16 cellular contexts compared by ENCODE assay signal in genomic region chr3:25178627-25179026, GRCh38.
DNase-seq lines count a peak whose midpoint lies in the region; ATAC-seq and TF ChIP-seq lines count a peak whose summit lies in the region.
"Had no signal": no experiment of that assay in that cellular context is flagged by ENCODE, and none has a peak within 500 bp of the region (broad histone marks: within the 10 kb centered on the region; RNA-seq: fewer than 3 reads in every experiment).

No MANE protein-coding gene starts in this region.

- peak; percentile 45 to 95 (median 79) for ATAC-seq in heart left ventricle
- ATAC-seq: A549, GM12878, HepG2 had no signal

- H3K9me3 ChIP-seq in heart left ventricle (no peaks in the 10 kb centered on the region), hepatocyte (ENCODE audit: low read depth) (no peaks in the 10 kb centered on the region)
- H3K9me3 ChIP-seq: A549, Caco-2 had no signal

- no peaks in the 10 kb centered on the region for H3K27me3 ChIP-seq in heart left ventricle
- no peaks in the 10 kb centered on the region for H3K27me3 ChIP-seq in hepatocyte

- H3K4me1 ChIP-seq in heart left ventricle = peaks cover 0 to 5% (median 0%) of the 10 kb centered on the region in 12 donors
- no peaks in the 10 kb centered on the region for H3K4me1 ChIP-seq in hepatocyte (ENCODE audit: insufficient read depth)
- H3K4me1 ChIP-seq: A549, Caco-2 had no signal

- WGBS in heart left ventricle, 4 donors = 34 to 41% (median 40%) methylated on average over 4 of the region's 4 CpGs
- 69% methylated on average over 4 of the region's 4 CpGs for WGBS in hepatocyte (ENCODE audit: low lambda C conversion rate, missing lambda C conversion rate)

- H3K27ac ChIP-seq in heart left ventricle (no peak overlapping the region), hepatocyte (peak overlapping the region; percentile 19)
- H3K27ac ChIP-seq: 22Rv1, A549, C4-2B had no signal

- no peaks in the 10 kb centered on the region for H3K9me2 ChIP-seq in hepatocyte (replicated peaks; ENCODE audit: insufficient read depth)

- TF ChIP-seq POLR2A in heart left ventricle (IDR thresholded peaks at IDR 0.05) = no peak

- DNase-seq in DMS79 treated with DMSO at 0.1 percent for 48 hours (lab: John Stamatoyannopoulos, UW) (peak; percentile 19), DMS79 (lab: John Stamatoyannopoulos, UW) (no peak), heart left ventricle (no peak), cardiac septum (ENCODE audit: low spot score) (no peak), hepatocyte (ENCODE audit: low spot score) (no peak), LoVo (ENCODE audit: low spot score) (no peak)
- no peak for DNase-seq in effector CD8-positive, alpha-beta T cell (lab: John Stamatoyannopoulos, UW)
- DNase-seq: AML-193; Caco-2; CD4-positive, alpha-beta T cell; H9 had no signal

- no peaks in the 10 kb centered on the region for H3K36me3 ChIP-seq in heart left ventricle
- H3K36me3 ChIP-seq in hepatocyte (replicated peaks; ENCODE audit: insufficient read depth, low read depth) = no peaks in the 10 kb centered on the region

- H3K4me3 ChIP-seq in heart left ventricle (no peak overlapping the region), hepatocyte (no peak overlapping the region)
- H3K4me3 ChIP-seq: A549, GM12878 had no signal

- H3K79me2 ChIP-seq in hepatocyte = no peaks in the 10 kb centered on the region

- intact Hi-C loops in heart left ventricle (cut with DNase I) = no loop called here
- intact Hi-C loops in cardiac septum (cut with DNase I) = no loop called here

- no peak overlapping the region for H3K4me2 ChIP-seq in hepatocyte
- H3K4me2 ChIP-seq: A549 had no signal

- TF ChIP-seq CTCF in heart left ventricle (IDR thresholded peaks at IDR 0.05) (no peak), hepatocyte (IDR thresholded peaks at IDR 0.05; ENCODE audit: poor library complexity) (no peak)

- no peak overlapping the region for H2AFZ ChIP-seq in hepatocyte

- no peaks in the 10 kb centered on the region for H4K20me1 ChIP-seq in hepatocyte (ENCODE audit: insufficient read depth, poor library complexity, severe bottlenecking)
